Comparison of ENCODE assay signal across 16 cellular contexts in the genomic region with DNA sequence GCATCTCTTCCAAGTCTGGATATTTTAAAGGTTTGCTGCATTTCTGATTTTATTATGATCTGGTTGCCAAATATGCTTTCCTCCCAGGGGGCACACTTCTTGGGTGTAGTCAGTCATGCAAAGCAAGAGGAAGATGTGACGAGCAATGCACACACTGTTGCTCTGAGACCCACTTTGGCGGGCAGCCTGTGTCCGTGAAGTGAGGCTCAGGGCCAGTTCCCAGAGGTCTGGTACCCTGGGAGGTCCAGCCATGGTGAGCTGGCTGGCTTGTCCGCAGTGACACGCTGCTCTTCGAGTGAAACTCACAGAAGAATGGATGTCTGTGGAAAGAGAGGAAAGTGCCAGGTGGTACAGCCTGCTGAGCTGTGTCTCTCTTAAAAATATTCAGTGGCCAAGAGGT.
DNase-seq lines count a peak whose midpoint lies in the region; ATAC-seq, FAIRE-seq and TF ChIP-seq lines count a peak whose summit lies in the region.
"Had no signal": no experiment of that assay in that cellular context is flagged by ENCODE, and none has a peak within 500 bp of the region (broad histone marks: within the 10 kb centered on the region; RNA-seq: fewer than 3 reads in every experiment).

No MANE protein-coding gene starts in this region.

- TF ChIP-seq CTCF in tibial artery (IDR thresholded peaks at IDR 0.05) = no peak

- no peaks in the 10 kb centered on the region for H3K27me3 ChIP-seq in tibial artery

- H3K4me1 Mint-ChIP-seq in memory B cell = peaks cover 36% of the 10 kb centered on the region
- H3K4me1 Mint-ChIP-seq in effector memory CD8-positive, alpha-beta T cell (ENCODE audit: low read depth in 2 of 2) = peaks cover 14 to 29% of the 10 kb centered on the region in 2 donors

- no peaks in the 10 kb centered on the region for H3K36me3 ChIP-seq in tibial artery
- H3K36me3 ChIP-seq: thoracic aorta had no signal

- H3K4me1 ChIP-seq in tibial artery = peaks cover 0 to 36% (median 31%) of the 10 kb centered on the region in 4 donors

- peak overlapping the region; percentile 73 for H3K4me3 Mint-ChIP-seq in memory B cell
- H3K4me3 Mint-ChIP-seq in effector memory CD8-positive, alpha-beta T cell = no peak overlapping the region

- H3K27ac Mint-ChIP-seq in memory B cell = peak overlapping the region; percentile 78
- no peak overlapping the region for H3K27ac Mint-ChIP-seq in effector memory CD8-positive, alpha-beta T cell

- H3K4me3 ChIP-seq in tibial artery = no peak overlapping the region
- H3K4me3 ChIP-seq: GM12878, thoracic aorta had no signal

- intact Hi-C loops in tibial artery (cut with DNase I; ENCODE audit: low total_unique reads) = no loop called here

- DNase-seq in NCI-H510A treated with DMSO at 0.1 percent for 48 hours (lab: John Stamatoyannopoulos, UW) (peak; percentile 82), NCI-H510A (lab: John Stamatoyannopoulos, UW) (no peak), astrocyte of the hippocampus (ENCODE audit: low read depth, low spot score) (peak; percentile 50), memory B cell (ENCODE audit: low spot score in 2 of 2) (peak in 1 of 2 donors; percentile 33), tibial artery (peak; percentile 18 to 64), GM19239 (ENCODE audit: insufficient read length, low spot score) (no peak)
- DNase-seq in effector memory CD8-positive, alpha-beta T cell = no peak
- DNase-seq: DMS 273 treated with DMSO at 0.1 percent for 48 hours; erythroblast; NCI-H1930; NK-92 treated with Interleukin-12 subunit alpha and Interleukin-12 subunit beta, amount 100 ng/mL, for 24 hours had no signal

- peaks cover 2% of the 10 kb centered on the region for H3K36me3 Mint-ChIP-seq in memory B cell
- peaks cover 4% of the 10 kb centered on the region for H3K36me3 Mint-ChIP-seq in effector memory CD8-positive, alpha-beta T cell (ENCODE audit: insufficient read depth)

- peak overlapping the region; percentile 41 to 72 for H3K27ac ChIP-seq in tibial artery

- no peak for FAIRE-seq in GM19239 (lab: Jason Lieb, UNC)
- FAIRE-seq: A204.1, bronchial epithelial cell, GM12878 had no signal

- peak; percentile 88 for ATAC-seq in memory B cell (ENCODE audit: low read depth)
- ATAC-seq in effector memory CD8-positive, alpha-beta T cell (replicated peaks) = no peak
- ATAC-seq in GM18907 (IDR thresholded peaks at IDR 0.05; ENCODE audit: unreplicated experiment) = no peak
- ATAC-seq: GM12878 had no signal

- H3K9me3 Mint-ChIP-seq in memory B cell = no peaks in the 10 kb centered on the region
- no peaks in the 10 kb centered on the region for H3K9me3 Mint-ChIP-seq in effector memory CD8-positive, alpha-beta T cell

- H3K27me3 Mint-ChIP-seq in memory B cell = no peaks in the 10 kb centered on the region
- H3K27me3 Mint-ChIP-seq in effector memory CD8-positive, alpha-beta T cell = no peaks in the 10 kb centered on the region

- no peaks in the 10 kb centered on the region for H3K9me3 ChIP-seq in tibial artery
- H3K9me3 ChIP-seq: thoracic aorta had no signal

Comparison
In these comparisons a context has a peak if more than half of its experiments do, and no peak if none do; other contexts are left out.
1. DNase-seq: peak in NCI-H510A treated with DMSO at 0.1 percent for 48 hours (single experiment), astrocyte of the hippocampus (single experiment) and tibial artery (2 of 2); none in NCI-H510A (single experiment), GM19239 (single experiment) and effector memory CD8-positive, alpha-beta T cell (0 of 3).